In genomic region chr11:36365937-36366336, GRCh38 we compare ENCODE assay signal across 21 cellular contexts.
DNase-seq lines count a peak whose midpoint lies in the region; ATAC-seq and TF ChIP-seq lines count a peak whose summit lies in the region.
"Had no signal": no experiment of that assay in that cellular context is flagged by ENCODE, and none has a peak within 500 bp of the region (broad histone marks: within the 10 kb centered on the region; RNA-seq: fewer than 3 reads in every experiment).

No MANE protein-coding gene starts in this region.

- H3K9ac ChIP-seq in Karpas-422 (ENCODE audit: low read length), result no peak overlapping the region

- H3K27ac ChIP-seq in Karpas-422 (ENCODE audit: low read length), result no peak overlapping the region
- H3K27ac ChIP-seq: breast epithelium, HL-60, left lung, thyroid gland had no signal

- no peaks in the 10 kb centered on the region for H3K79me2 ChIP-seq in Karpas-422 (ENCODE audit: low read length)

- DNase-seq in AML-193 (lab: John Stamatoyannopoulos, UW) (peak; percentile 86 to 88), KG1 (lab: John Stamatoyannopoulos, UW) (peak; percentile 73), SKM-1 (lab: John Stamatoyannopoulos, UW; ENCODE audit: unreplicated experiment) (peak; percentile 70), foreskin fibroblast (peak; percentile 25 to 37), GOT3 (lab: John Stamatoyannopoulos, UW) (no peak), Karpas-422 (no peak)
- DNase-seq: ACHN; activated CD4-positive, CD25-positive, alpha-beta regulatory T cell treated with anti-CD3 and anti-CD28 coated beads, Interleukin-2, amount 50 U/mL, for 72 hours; DMS79; erythroblast; left lung; mucosa of descending colon; NCI-H146; NCI-H774; stimulated activated naive CD4-positive, alpha-beta T cell; T-helper 17 cell; thyroid gland had no signal

- no peaks in the 10 kb centered on the region for H3K9me2 ChIP-seq in Karpas-422 (replicated peaks; ENCODE audit: insufficient read depth, low read length)

- no peak for ATAC-seq in GM18511 (IDR thresholded peaks at IDR 0.05; ENCODE audit: unreplicated experiment)
- no peak for ATAC-seq in HG02973 (IDR thresholded peaks at IDR 0.05; ENCODE audit: unreplicated experiment)
- ATAC-seq: left lung, mucosa of descending colon, T-helper 17 cell had no signal

- H3K4me1 ChIP-seq in Karpas-422 (ENCODE audit: low read length), result no peaks in the 10 kb centered on the region; the same call in 1 of the 2 replicates
- H3K4me1 ChIP-seq: breast epithelium, thyroid gland had no signal

- no peaks in the 10 kb centered on the region for H4K20me1 ChIP-seq in Karpas-422 (ENCODE audit: insufficient read depth, low read depth, low read length)

- H3K4me2 ChIP-seq in Karpas-422 (ENCODE audit: low read depth, low read length, poor library complexity, severe bottlenecking), result no peak overlapping the region

- H3K36me3 ChIP-seq in Karpas-422 (ENCODE audit: insufficient read depth, low read length), result no peaks in the 10 kb centered on the region
- H3K36me3 ChIP-seq: breast epithelium, left lung, thyroid gland had no signal

- no peak for TF ChIP-seq CTCF in foreskin fibroblast (IDR thresholded peaks at IDR 0.05; ENCODE audit: low read depth, low read length)

- H3K9me3 ChIP-seq in Karpas-422 (ENCODE audit: low read length), result no peaks in the 10 kb centered on the region
- H3K9me3 ChIP-seq: breast epithelium, left lung, mucosa of descending colon, thyroid gland had no signal

- H3K27me3 ChIP-seq in Karpas-422 (ENCODE audit: low read length), result no peaks in the 10 kb centered on the region
- H3K27me3 ChIP-seq: breast epithelium, thyroid gland had no signal

- H2AFZ ChIP-seq in Karpas-422 (ENCODE audit: low read length), result no peak overlapping the region

- no peak overlapping the region for H3K4me3 ChIP-seq in foreskin fibroblast (ENCODE audit: low read depth in 1 of 2, low read length in 2 of 2)
- H3K4me3 ChIP-seq in Karpas-422 (ENCODE audit: low read length), result no peak overlapping the region
- H3K4me3 ChIP-seq: breast epithelium, left lung, mucosa of descending colon, thyroid gland had no signal

Comparison
In these comparisons a context has a peak if more than half of its experiments do, and no peak if none do; other contexts are left out.
1. DNase-seq: peak in AML-193 (2 of 2), KG1 (single experiment), SKM-1 (single experiment) and foreskin fibroblast (2 of 2); none in GOT3 (single experiment) and Karpas-422 (single experiment).